In genomic region chr6:164928366-164929154, GRCh38 we compare ENCODE assay signal across 15 cellular contexts.
DNase-seq lines count a peak whose midpoint lies in the region; TF ChIP-seq lines count a peak whose summit lies in the region.
"Had no signal": no experiment of that assay in that cellular context is flagged by ENCODE, and none has a peak within 500 bp of the region (broad histone marks: within the 10 kb centered on the region; RNA-seq: fewer than 3 reads in every experiment).

No MANE protein-coding gene starts in this region.

- peaks cover 0 to 4% (median 0%) of the 10 kb centered on the region in 6 donors for H3K4me1 ChIP-seq in spleen
- no peaks in the 10 kb centered on the region for H3K4me1 ChIP-seq in MM.1S (ENCODE audit: low read length)

- TF ChIP-seq POLR2A in spleen (IDR thresholded peaks at IDR 0.05), result no peak

- H3K27ac ChIP-seq in angular gyrus (ENCODE audit: low read depth, low read length), result peak overlapping the region; percentile 88
- no peak overlapping the region for H3K27ac ChIP-seq in spleen
- H3K27ac ChIP-seq in MM.1S (ENCODE audit: low read length), result no peak overlapping the region

- H3K9me2 ChIP-seq in MM.1S (replicated peaks; ENCODE audit: insufficient read depth, low read length), result no peaks in the 10 kb centered on the region

- intact Hi-C loops in spleen (cut with DNase I; ENCODE audit: low total_unique reads), result loop anchor here (5.0 kb wide), 1 partner anchor 1746 kb away; no protein-coding TSS in a partner anchor

- TF ChIP-seq CTCF in spleen (IDR thresholded peaks at IDR 0.05 in 8 of 11, conservative IDR thresholded peaks at IDR 0.05 in 3 of 11) (no peak), MM.1S (IDR thresholded peaks at IDR 0.05; ENCODE audit: low read length) (no peak)

- H3K4me3 ChIP-seq in spleen (no peak overlapping the region), MM.1S (ENCODE audit: low read length) (no peak overlapping the region)

- H3K9ac ChIP-seq in MM.1S (ENCODE audit: low read length), result no peak overlapping the region

- H3K36me3 ChIP-seq in spleen, result no peaks in the 10 kb centered on the region
- no peaks in the 10 kb centered on the region for H3K36me3 ChIP-seq in MM.1S (replicated peaks; ENCODE audit: insufficient read depth, low read length)

- H3K27me3 ChIP-seq in spleen (replicated peaks in 1 of 7) (no peaks in the 10 kb centered on the region), MM.1S (replicated peaks; ENCODE audit: insufficient read depth, low read length) (no peaks in the 10 kb centered on the region)

- no peaks in the 10 kb centered on the region for H3K79me2 ChIP-seq in MM.1S (ENCODE audit: low read length)

- H3F3A ChIP-seq in MM.1S (ENCODE audit: insufficient read depth, low read length), result no peaks in the 10 kb centered on the region

- H3K9me3 ChIP-seq in spleen (no peaks in the 10 kb centered on the region), MM.1S (replicated peaks; ENCODE audit: insufficient read depth, low read length) (no peaks in the 10 kb centered on the region)

- H2AFZ ChIP-seq in MM.1S (ENCODE audit: low read length), result no peak overlapping the region

- WGBS in spleen, 5 donors, result 73 to 80% (median 77%) methylated on average over 14 of the region's 14 CpGs

- H4K20me1 ChIP-seq in MM.1S (ENCODE audit: insufficient read depth, low read length), result no peaks in the 10 kb centered on the region

- H3K4me2 ChIP-seq in MM.1S (ENCODE audit: low read depth, low read length), result no peak overlapping the region

- peak; percentile 47 to 77 for DNase-seq in NCI-H524 (lab: John Stamatoyannopoulos, UW)
- DNase-seq in NCI-H524 treated with DMSO at 0.1 percent for 48 hours (lab: John Stamatoyannopoulos, UW), result no peak
- peak; percentile 76 for DNase-seq in left kidney (ENCODE audit: low read depth, low spot score)
- peak; percentile 54 for DNase-seq in spleen
- no peak for DNase-seq in MM.1S
- DNase-seq in ureter (ENCODE audit: low spot score), result no peak
- DNase-seq in activated naive CD4-positive, alpha-beta T cell (lab: John Stamatoyannopoulos, UW), result no peak
- DNase-seq: ACHN; activated CD4-positive, alpha-beta T cell treated with anti-CD3 and anti-CD28 coated beads for 36 hours; activated T-cell treated with anti-CD3 and anti-CD28 coated beads for 4 hours; H7; IMR-90; kidney; stimulated activated naive CD8-positive, alpha-beta T cell treated with anti-CD3 and anti-CD28 coated beads, Interleukin-15, Interleukin-2, amounts not matched to agents 100 U/mL and 50 U/mL, for 24 hours had no signal

Comparison
In these comparisons a context has a peak if more than half of its experiments do, and no peak if none do; other contexts are left out.
1. DNase-seq: peak in NCI-H524 (2 of 2), left kidney (single experiment) and spleen (single experiment); none in NCI-H524 treated with DMSO at 0.1 percent for 48 hours (single experiment), MM.1S (single experiment), ureter (single experiment) and activated naive CD4-positive, alpha-beta T cell (0 of 4).